ENCODE assay signal across 9 cellular contexts in genomic region chr16:2663553-2664521, GRCh38. TPM values are rescaled to one million over a fixed set of nuclear protein-coding genes. Genes with fewer than 3 reads are reported as not detected.
DNase-seq lines count a peak whose midpoint lies in the region; ATAC-seq and TF ChIP-seq lines count a peak whose summit lies in the region.
"Had no signal": no experiment of that assay in that cellular context is flagged by ENCODE, and none has a peak within 500 bp of the region (broad histone marks: within the 10 kb centered on the region; RNA-seq: fewer than 3 reads in every experiment).

No MANE protein-coding gene starts in this region.

- TF ChIP-seq CTCF in upper lobe of left lung (IDR thresholded peaks at IDR 0.05), result no peak

- no peaks in the 10 kb centered on the region for H3K9me3 Mint-ChIP-seq in activated T-cell treated with anti-CD3 and anti-CD28 coated beads, Interleukin-2, amount 50 U/mL, for 24 hours
- no peaks in the 10 kb centered on the region for H3K9me3 Mint-ChIP-seq in activated naive CD4-positive, alpha-beta T cell treated with anti-CD3 and anti-CD28 coated beads for 36 hours

- TF ChIP-seq EP300 in upper lobe of left lung (IDR thresholded peaks at IDR 0.05), result no peak

- H3K27me3 ChIP-seq in upper lobe of left lung, result no peaks in the 10 kb centered on the region

- H3K4me1 ChIP-seq in upper lobe of left lung, result no peaks in the 10 kb centered on the region

- H3K27ac Mint-ChIP-seq in activated T-cell treated with anti-CD3 and anti-CD28 coated beads, Interleukin-2, amount 50 U/mL, for 24 hours, result peak overlapping the region; percentile 94
- H3K27ac Mint-ChIP-seq in activated naive CD4-positive, alpha-beta T cell treated with anti-CD3 and anti-CD28 coated beads for 36 hours, result peak overlapping the region; percentile 97

- WGBS in upper lobe of left lung, 2 donors, result 53 to 60% methylated on average over 23 of the region's 23 CpGs

- ATAC-seq in upper lobe of left lung (ENCODE audit: low FRiP score in 2 of 2), result peak in 1 of 2 donors; percentile 83
- no peak for ATAC-seq in HG03378 (IDR thresholded peaks at IDR 0.05; ENCODE audit: unreplicated experiment)

- peaks cover 76% of the 10 kb centered on the region for H3K36me3 Mint-ChIP-seq in activated T-cell treated with anti-CD3 and anti-CD28 coated beads, Interleukin-2, amount 50 U/mL, for 24 hours (ENCODE audit: low read depth)
- H3K36me3 Mint-ChIP-seq in activated naive CD4-positive, alpha-beta T cell treated with anti-CD3 and anti-CD28 coated beads for 36 hours (ENCODE audit: low read depth), result peaks cover 17% of the 10 kb centered on the region

- intact Hi-C loops in activated naive CD4-positive, alpha-beta T cell treated with anti-CD3 and anti-CD28 coated beads for 36 hours (cut with micrococcal nuclease), result loop anchor here (1.0 to 10.0 kb wide), 2 partner anchors 9 to 59 kb away; no protein-coding TSS in a partner anchor

- TF ChIP-seq POLR2A in upper lobe of left lung (IDR thresholded peaks at IDR 0.05), result no peak

- no peaks in the 10 kb centered on the region for H3K27me3 Mint-ChIP-seq in activated T-cell treated with anti-CD3 and anti-CD28 coated beads, Interleukin-2, amount 50 U/mL, for 24 hours
- H3K27me3 Mint-ChIP-seq in activated naive CD4-positive, alpha-beta T cell treated with anti-CD3 and anti-CD28 coated beads for 36 hours (ENCODE audit: low read depth), result no peaks in the 10 kb centered on the region

- H3K36me3 ChIP-seq in upper lobe of left lung, result peaks cover 0 to 22% (median 9%) of the 10 kb centered on the region in 4 donors

- peaks cover 79% of the 10 kb centered on the region for H3K4me1 Mint-ChIP-seq in activated T-cell treated with anti-CD3 and anti-CD28 coated beads, Interleukin-2, amount 50 U/mL, for 24 hours (ENCODE audit: low read depth)
- peaks cover 42% of the 10 kb centered on the region for H3K4me1 Mint-ChIP-seq in activated naive CD4-positive, alpha-beta T cell treated with anti-CD3 and anti-CD28 coated beads for 36 hours (ENCODE audit: low read depth)

- no peaks in the 10 kb centered on the region for H3K9me3 ChIP-seq in upper lobe of left lung

- CTCF ChIA-PET in activated naive CD4-positive, alpha-beta T cell treated with anti-CD3 and anti-CD28 coated beads for 36 hours (lab: Charles Lee), result interaction anchor here (0.7 kb wide), 1 partner anchor 1969 kb away, joined by 3 read pairs; no protein-coding TSS in a partner anchor

- peak overlapping the region in 3 of 4 donors; percentile 16 to 26 (median 17) for H3K27ac ChIP-seq in upper lobe of left lung

- peak; percentile 65 for DNase-seq in activated T-cell treated with anti-CD3 and anti-CD28 coated beads, Interleukin-2, amount 50 U/mL, for 24 hours
- DNase-seq in activated T-cell treated with anti-CD3 and anti-CD28 coated beads for 4 hours (no peak), iris pigment epithelial cell (ENCODE audit: low read depth) (peak; percentile 27), upper lobe of left lung (peak in 1 of 2 donors; percentile 26), NCI-H2227 (lab: John Stamatoyannopoulos, UW; ENCODE audit: unreplicated experiment) (no peak), NCI-H1048 (lab: John Stamatoyannopoulos, UW) (no peak)
- DNase-seq in activated naive CD4-positive, alpha-beta T cell treated with anti-CD3 and anti-CD28 coated beads for 36 hours, result peak; percentile 83
- DNase-seq: C1 segment of cervical spinal cord had no signal

- H3K4me3 ChIP-seq in upper lobe of left lung, result no peak overlapping the region

- peak overlapping the region; percentile 73 for H3K4me3 Mint-ChIP-seq in activated T-cell treated with anti-CD3 and anti-CD28 coated beads, Interleukin-2, amount 50 U/mL, for 24 hours
- peak overlapping the region; percentile 36 for H3K4me3 Mint-ChIP-seq in activated naive CD4-positive, alpha-beta T cell treated with anti-CD3 and anti-CD28 coated beads for 36 hours

RNA-seq across cellular contexts. Expression of gene KCTD5, which starts 18.5 kb away (rescaled TPM):
- 10 to 100 TPM; 21.8 to 24.1 TPM for total RNA-seq in activated naive CD4-positive, alpha-beta T cell treated with anti-CD3 and anti-CD28 coated beads for 36 hours
- 10 to 100 TPM; 25.7 to 45.5 (median 33.0) TPM for total RNA-seq in upper lobe of left lung

RNA-seq across cellular contexts. Expression of gene PRSS27, which starts 56.2 kb away (rescaled TPM):
- 1 to 10 TPM; 1.7 to 2.4 TPM for total RNA-seq in activated naive CD4-positive, alpha-beta T cell treated with anti-CD3 and anti-CD28 coated beads for 36 hours
- total RNA-seq in upper lobe of left lung, result 1 to 10 TPM in 5 of 6 donors, under 1 TPM in 1; 0.91 to 8.1 (median 1.8) TPM

Comparison
In these comparisons a context has a peak if more than half of its experiments do, and no peak if none do; other contexts are left out.
1. DNase-seq: peak in activated T-cell treated with anti-CD3 and anti-CD28 coated beads, Interleukin-2, amount 50 U/mL, for 24 hours (single experiment), activated naive CD4-positive, alpha-beta T cell treated with anti-CD3 and anti-CD28 coated beads for 36 hours (single experiment) and iris pigment epithelial cell (single experiment); none in activated T-cell treated with anti-CD3 and anti-CD28 coated beads for 4 hours (single experiment), NCI-H2227 (single experiment) and NCI-H1048 (single experiment).